Comparison of ENCODE assay signal across 8 cellular contexts in the genomic region with DNA sequence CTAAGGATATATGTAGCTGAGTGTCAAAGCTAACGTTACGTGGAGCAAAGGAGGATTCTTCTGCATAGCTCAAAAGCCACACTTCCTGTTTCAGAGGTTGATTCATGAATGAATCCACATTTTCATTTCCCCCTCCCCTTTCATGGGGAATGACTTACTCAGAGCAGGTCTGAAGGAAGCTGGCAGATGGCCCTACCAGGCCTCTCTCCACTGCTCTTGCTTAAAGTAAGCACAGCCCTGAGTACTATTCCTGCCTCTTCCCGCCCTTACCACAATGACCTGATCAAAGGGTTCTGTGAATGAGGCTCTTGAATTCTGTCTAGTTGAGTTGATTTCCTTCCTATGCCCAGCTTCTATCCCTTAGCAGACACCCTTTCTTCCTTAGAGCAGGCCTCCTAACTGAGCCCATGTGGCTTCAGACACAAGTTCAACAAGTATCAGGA. TPM values are rescaled to one million over a fixed set of nuclear protein-coding genes. Genes with fewer than 3 reads are reported as not detected.
DNase-seq lines count a peak whose midpoint lies in the region; ATAC-seq, FAIRE-seq and TF ChIP-seq lines count a peak whose summit lies in the region.

No MANE protein-coding gene starts in this region.

- H3K9ac ChIP-seq in trophoblast cell (ENCODE audit: low read length) = no peak overlapping the region

- no peaks in the 10 kb centered on the region for H3K36me3 ChIP-seq in trophoblast cell (ENCODE audit: control insufficient read depth in 1 of 2, insufficient read depth in 2 of 2, low read length in 2 of 2)

- CTCF ChIA-PET in T-cell (lab: Charles Lee) = interaction anchor here (0.6 to 1.7 kb wide), 6 partner anchors 10 to 70 kb away, joined by 3 to 5 read pairs (median 4); no protein-coding TSS in a partner anchor

- H3K27me3 Mint-ChIP-seq in T-cell = no peaks in the 10 kb centered on the region

- no peak overlapping the region for H4K8ac ChIP-seq in trophoblast cell (ENCODE audit: low read depth, low read length)

- no peak overlapping the region for H3K4me3 ChIP-seq in trophoblast cell (ENCODE audit: low read depth, low read length)

- no peaks in the 10 kb centered on the region for H3K36me3 Mint-ChIP-seq in T-cell

- DNase-seq in AG09319 (ENCODE audit: extremely low read depth, low read depth) (peak; percentile 61), H54 (ENCODE audit: insufficient read length, low spot score) (peak; percentile 85), T-cell (no peak), left ventricle myocardium superior (no peak), NCI-H2107 treated with DMSO at 0.1 percent for 48 hours (lab: John Stamatoyannopoulos, UW; ENCODE audit: unreplicated experiment) (no peak), trophoblast cell (no peak), NCI-H774 (lab: John Stamatoyannopoulos, UW) (no peak), OCI-M2 (lab: John Stamatoyannopoulos, UW; ENCODE audit: unreplicated experiment) (no peak)

- no peak for TF ChIP-seq CTCF in AG09319 (IDR thresholded peaks at IDR 0.05; ENCODE audit: low read depth, low read length)

- ATAC-seq in T-cell (replicated peaks in 1 of 4) (peak; percentile 34 to 77 (median 66)), left ventricle myocardium superior (peak; percentile 75)

- no peak overlapping the region for H2AK5ac ChIP-seq in trophoblast cell (ENCODE audit: low read length)

- no peak overlapping the region for H2AFZ ChIP-seq in trophoblast cell (ENCODE audit: insufficient read depth, low read length, poor library complexity)

- H4K12ac ChIP-seq in trophoblast cell (ENCODE audit: low read depth, low read length) = no peak overlapping the region

- peak; percentile 96 for FAIRE-seq in H54 (lab: Jason Lieb, UNC)

- H2BK5ac ChIP-seq in trophoblast cell (ENCODE audit: low read depth, low read length, poor library complexity) = no peak overlapping the region

- no peak overlapping the region for H2BK12ac ChIP-seq in trophoblast cell (ENCODE audit: low read length)

- no peak overlapping the region for H3K27ac ChIP-seq in trophoblast cell (ENCODE audit: low read depth, low read length)

- no CpG with 5 or more reads among the region's 3 CpGs for WGBS in trophoblast cell (ENCODE audit: extremely low coverage, insufficient coverage, insufficient read length)

- H2BK120ac ChIP-seq in trophoblast cell (ENCODE audit: insufficient read depth, low read length, poor library complexity) = no peak overlapping the region

- H3K27ac Mint-ChIP-seq in T-cell = peak overlapping the region in 1 of 2 donors; percentile 1

- no peaks in the 10 kb centered on the region for H3K79me1 ChIP-seq in trophoblast cell (ENCODE audit: low read length)

- no peak overlapping the region for H3K18ac ChIP-seq in trophoblast cell (ENCODE audit: low read length)

- intact Hi-C loops in left ventricle myocardium superior (cut with micrococcal nuclease) = no loop called here

- no peak for TF ChIP-seq POLR2A in H54 (IDR thresholded peaks at IDR 0.05; ENCODE audit: low read depth, low read length)

- H3K4me2 ChIP-seq in trophoblast cell (ENCODE audit: low read length) = no peak overlapping the region

- H3K9me3 Mint-ChIP-seq in T-cell = no peaks in the 10 kb centered on the region

- H3K79me2 ChIP-seq in trophoblast cell (ENCODE audit: control insufficient read depth, insufficient read depth, low read length, poor library complexity) = no peaks in the 10 kb centered on the region

- no peak overlapping the region for H3K23ac ChIP-seq in trophoblast cell (ENCODE audit: low read length)

- no peak overlapping the region for H3K14ac ChIP-seq in trophoblast cell (ENCODE audit: low read length)

- H3K4me3 Mint-ChIP-seq in T-cell = peak overlapping the region in 1 of 3 donors; percentile 36

- POLR2A ChIA-PET in T-cell (lab: Charles Lee) = no interaction called here

- H3K4me1 Mint-ChIP-seq in T-cell = peaks cover 51 to 57% (median 56%) of the 10 kb centered on the region in 3 donors

- H3K4me1 ChIP-seq in trophoblast cell (ENCODE audit: control insufficient read depth in 1 of 2, insufficient read depth in 2 of 2, low read length in 2 of 2) = no peaks in the 10 kb centered on the region

- no peaks in the 10 kb centered on the region for H3K9me3 ChIP-seq in trophoblast cell (ENCODE audit: insufficient read depth, low read depth, low read length)

- no peak overlapping the region for H4K91ac ChIP-seq in trophoblast cell (ENCODE audit: low read depth, low read length)

- H3K27me3 ChIP-seq in trophoblast cell (ENCODE audit: insufficient read depth, low read length) = peaks cover 2% of the 10 kb centered on the region

- no peak overlapping the region for H3K4ac ChIP-seq in trophoblast cell (ENCODE audit: low read depth, low read length)

RNA-seq across cellular contexts. Expression of a gene that starts 6.3 kb away (rescaled TPM):
- total RNA-seq in T-cell (10 to 100 TPM in 2 of 5 donors, 1 to 10 TPM in 3; 4.7 to 11.3 (median 9.7) TPM), left ventricle myocardium superior (11.8 TPM)
- polyA plus RNA-seq in trophoblast cell (2013) = 0.51 and 0.53 TPM in 2 replicates

RNA-seq across cellular contexts. Expression of a gene that starts 18.1 kb away (rescaled TPM):
- total RNA-seq in T-cell (10 to 100 TPM; 10.8 to 28.1 (median 25.3) TPM), left ventricle myocardium superior (24.6 TPM)
- polyA plus RNA-seq in trophoblast cell (2013) = 3.4 TPM in 2 replicates

RNA-seq across cellular contexts. Expression of a gene that starts 43.0 kb away (rescaled TPM):
- 1 to 10 TPM; 1.9 to 6.0 (median 5.0) TPM for total RNA-seq in T-cell
- total RNA-seq in left ventricle myocardium superior = 58.2 TPM
- polyA plus RNA-seq in trophoblast cell (2013) = 16.4 and 16.5 TPM in 2 replicates

Comparison
In these comparisons a context has a peak if more than half of its experiments do, and no peak if none do; other contexts are left out.
1. DNase-seq: peak in AG09319 (single experiment) and H54 (single experiment); none in T-cell (0 of 34), left ventricle myocardium superior (single experiment), NCI-H2107 treated with DMSO at 0.1 percent for 48 hours (single experiment), trophoblast cell (0 of 2), NCI-H774 (single experiment) and OCI-M2 (single experiment).